8 cellular contexts compared by ENCODE assay signal in the genomic region with DNA sequence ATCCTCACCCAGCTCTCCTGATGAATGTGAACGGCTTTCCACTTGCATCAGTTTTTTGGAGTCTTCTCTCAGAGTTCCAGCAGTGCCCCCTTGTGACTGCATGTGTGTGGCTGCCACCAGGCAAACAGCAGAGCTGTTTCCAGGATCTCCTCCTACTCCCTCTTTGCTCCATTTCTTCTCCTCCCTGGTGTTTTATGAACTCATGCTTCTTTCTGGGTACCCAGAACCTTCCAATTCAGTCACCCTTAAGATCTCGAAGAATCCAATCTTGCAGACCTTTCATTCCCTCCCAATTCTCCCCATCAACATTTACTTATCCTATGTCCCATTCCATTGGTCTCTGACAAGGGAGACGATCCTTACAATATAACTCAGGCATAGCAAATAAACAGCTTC. TPM values are rescaled to one million over a fixed set of nuclear protein-coding genes. Genes with fewer than 3 reads are reported as not detected.
DNase-seq lines count a peak whose midpoint lies in the region; ATAC-seq and TF ChIP-seq lines count a peak whose summit lies in the region.

No MANE protein-coding gene starts in this region.

- H3K79me2 ChIP-seq in KMS-11 (ENCODE audit: insufficient read depth, low read depth) = no peaks in the 10 kb centered on the region

- no peak overlapping the region for H3K4me3 Mint-ChIP-seq in stimulated activated naive B cell treated with anti-CD40 and anti-IgM and Interleukin-4, amounts not matched to agents 10 μg/mL and 1 μg/mL and 100 μg/mL, for 72 hours

- no peak overlapping the region for H3K27ac Mint-ChIP-seq in stimulated activated naive B cell treated with anti-CD40 and anti-IgM and Interleukin-4, amounts not matched to agents 10 μg/mL and 1 μg/mL and 100 μg/mL, for 72 hours

- peaks cover 4 to 6% of the 10 kb centered on the region in 2 donors for H3K4me1 Mint-ChIP-seq in stimulated activated naive B cell treated with anti-CD40 and anti-IgM and Interleukin-4, amounts not matched to agents 10 μg/mL and 1 μg/mL and 100 μg/mL, for 72 hours

- H3K27ac ChIP-seq in KMS-11 (no peak overlapping the region), SJCRH30 (no peak overlapping the region), caudate nucleus (ENCODE audit: low read depth, low read length) (no peak overlapping the region)

- ATAC-seq in stimulated activated naive B cell treated with anti-CD40 and anti-IgM and Interleukin-4, amounts not matched to agents 10 μg/mL and 1 μg/mL and 100 μg/mL, for 72 hours (replicated peaks) = peak in 1 of 2 donors; percentile 34
- ATAC-seq in HG02610 (IDR thresholded peaks at IDR 0.05; ENCODE audit: unreplicated experiment) = no peak
- ATAC-seq in GM21576 (IDR thresholded peaks at IDR 0.05; ENCODE audit: unreplicated experiment) = no peak

- no peak overlapping the region for H3K9ac ChIP-seq in KMS-11

- H3K4me2 ChIP-seq in KMS-11 = no peak overlapping the region

- H3K9me3 Mint-ChIP-seq in stimulated activated naive B cell treated with anti-CD40 and anti-IgM and Interleukin-4, amounts not matched to agents 10 μg/mL and 1 μg/mL and 100 μg/mL, for 72 hours = no peaks in the 10 kb centered on the region

- DNase-seq in EL (peak; percentile 47), SJCRH30 (peak; percentile 66 to 81), caudate nucleus (lab: John Stamatoyannopoulos, UW) (peak in 46 of 61 donors; percentile 0 to 76 (median 14)), kidney epithelial cell (ENCODE audit: low read depth) (peak; percentile 23)
- DNase-seq in stimulated activated naive B cell treated with anti-CD40 and anti-IgM and Interleukin-4, amounts not matched to agents 10 μg/mL and 1 μg/mL and 100 μg/mL, for 72 hours = peak; percentile 9

- no peaks in the 10 kb centered on the region for H3K27me3 ChIP-seq in KMS-11 (ENCODE audit: insufficient read depth, low read depth)
- H3K27me3 ChIP-seq in SJCRH30 = no peaks in the 10 kb centered on the region
- H3K27me3 ChIP-seq in kidney epithelial cell (ENCODE audit: control insufficient read depth, insufficient read depth, low read length) = peaks cover 6% of the 10 kb centered on the region

- H3K4me3 ChIP-seq in KMS-11 (IDR thresholded peaks at IDR 0.05; ENCODE audit: insufficient read depth, low read depth, low read length) = no peak overlapping the region
- H3K4me3 ChIP-seq in SJCRH30 = no peak overlapping the region
- H3K4me3 ChIP-seq in kidney epithelial cell (ENCODE audit: low read depth, low read length) = no peak overlapping the region

- H2AFZ ChIP-seq in KMS-11 (ENCODE audit: low read depth) = peak overlapping the region; percentile 10; the same call in 1 of the 2 replicates

- TF ChIP-seq CTCF in KMS-11 (conservative IDR thresholded peaks at IDR 0.05; ENCODE audit: low read depth, low read length) (peak; percentile 56), kidney epithelial cell (IDR thresholded peaks at IDR 0.05; ENCODE audit: insufficient read depth, low read length, poor library complexity, severe bottlenecking) (peak; percentile 75)

- H3K36me3 Mint-ChIP-seq in stimulated activated naive B cell treated with anti-CD40 and anti-IgM and Interleukin-4, amounts not matched to agents 10 μg/mL and 1 μg/mL and 100 μg/mL, for 72 hours = peaks cover 0 to 9% of the 10 kb centered on the region in 2 donors

- no peaks in the 10 kb centered on the region for H3K9me3 ChIP-seq in SJCRH30 (replicated peaks)

- H3K4me1 ChIP-seq in KMS-11 (ENCODE audit: low read depth, poor library complexity, severe bottlenecking) (peaks cover 8% of the 10 kb centered on the region), SJCRH30 (peaks cover 20% of the 10 kb centered on the region)

- no peaks in the 10 kb centered on the region for H3K36me3 ChIP-seq in KMS-11 (ENCODE audit: insufficient read depth)
- H3K36me3 ChIP-seq in SJCRH30 = no peaks in the 10 kb centered on the region
- no peaks in the 10 kb centered on the region for H3K36me3 ChIP-seq in kidney epithelial cell (ENCODE audit: control insufficient read depth, insufficient read depth, low read length)

- H4K20me1 ChIP-seq in KMS-11 (ENCODE audit: insufficient read depth) = no peaks in the 10 kb centered on the region

- peaks cover 0 to 32% of the 10 kb centered on the region in 2 donors for H3K27me3 Mint-ChIP-seq in stimulated activated naive B cell treated with anti-CD40 and anti-IgM and Interleukin-4, amounts not matched to agents 10 μg/mL and 1 μg/mL and 100 μg/mL, for 72 hours

RNA-seq across cellular contexts. Expression of gene TCEANC, which starts 6.8 kb away (rescaled TPM):
- 3.0 and 3.5 TPM in 2 replicates for total RNA-seq in SJCRH30 (2014; rRNA removed; shearing (Covaris generic))
- 3.3 and 4.1 TPM in 2 replicates for total RNA-seq in kidney epithelial cell

RNA-seq across cellular contexts. Expression of gene RAB9A, which starts 42.8 kb away (rescaled TPM):
- 34.4 and 35.5 TPM in 2 replicates for total RNA-seq in SJCRH30 (2014; rRNA removed; shearing (Covaris generic))
- total RNA-seq in kidney epithelial cell = 30.5 and 39.0 TPM in 2 replicates

Comparison
In these comparisons a context has a peak if more than half of its experiments do, and no peak if none do; other contexts are left out.
1. DNase-seq: peak in every context shown above with its lines; median percentile 74 in SJCRH30; 47 in EL; 23 in kidney epithelial cell; 14 in caudate nucleus; 9 in stimulated activated naive B cell treated with anti-CD40 and anti-IgM and Interleukin-4, amounts not matched to agents 10 μg/mL and 1 μg/mL and 100 μg/mL, for 72 hours.